Comparison of ENCODE assay signal across 18 cellular contexts in the genomic region with DNA sequence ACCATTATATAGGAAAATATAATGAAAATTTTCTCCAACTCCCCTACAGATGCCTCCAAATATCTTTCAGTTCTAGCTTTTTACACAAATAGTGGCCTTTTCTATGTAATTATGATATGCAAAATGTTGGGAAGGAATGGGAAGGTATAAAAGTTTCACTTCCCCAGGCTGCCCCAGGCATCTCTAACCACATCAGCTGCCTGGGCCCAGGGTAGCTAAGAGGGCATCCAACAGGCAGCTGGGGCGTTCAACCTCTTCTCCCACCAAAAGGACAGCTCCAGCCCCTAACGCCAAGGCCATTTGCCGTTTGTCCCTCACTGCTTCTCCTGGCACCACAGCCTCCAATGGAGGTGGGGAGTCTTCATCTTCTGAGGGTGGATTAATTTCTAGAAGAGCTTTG.
DNase-seq lines count a peak whose midpoint lies in the region; ATAC-seq, FAIRE-seq and TF ChIP-seq lines count a peak whose summit lies in the region.
"Had no signal": no experiment of that assay in that cellular context is flagged by ENCODE, and none has a peak within 500 bp of the region (broad histone marks: within the 10 kb centered on the region; RNA-seq: fewer than 3 reads in every experiment).

No MANE protein-coding gene starts in this region.

- no peak overlapping the region for H4K8ac ChIP-seq in mesendoderm (ENCODE audit: low read depth, low read length)

- DNase-seq in GM12891 (ENCODE audit: insufficient read length, low spot score) (no peak), NAMALWA (ENCODE audit: low spot score) (peak; percentile 28), OCI-LY7 (ENCODE audit: low spot score) (peak; percentile 17), mesendoderm (no peak), Right ventricle myocardium inferior (ENCODE audit: missing footprints) (no peak), NCI-H1417 treated with DMSO at 0.1 percent for 48 hours (lab: John Stamatoyannopoulos, UW) (no peak), T1000 (lab: John Stamatoyannopoulos, UW) (no peak)
- DNase-seq: CD4-positive, alpha-beta memory T cell; NCI-H1105; NCI-H1694; NCI-H2107; NCI-H510A; NCI-H748 treated with DMSO at 0.1 percent for 48 hours; OCI-M1; SHP77 treated with DMSO at 0.1 percent for 48 hours had no signal

- H4K5ac ChIP-seq in mesendoderm (ENCODE audit: low read length): no peak overlapping the region

- H3K56ac ChIP-seq in mesendoderm (ENCODE audit: low read length): peak overlapping the region; percentile 76

- peak overlapping the region; percentile 66 for H2AK5ac ChIP-seq in mesendoderm (ENCODE audit: low read length)

- peak overlapping the region; percentile 36 for H2BK5ac ChIP-seq in mesendoderm (ENCODE audit: low read length)

- H3K18ac ChIP-seq in mesendoderm (ENCODE audit: low read length): no peak overlapping the region

- no peaks in the 10 kb centered on the region for H3K79me1 ChIP-seq in mesendoderm (ENCODE audit: low read length)

- WGBS in mesendoderm (ENCODE audit: extremely low coverage, insufficient coverage, low lambda C conversion rate): no CpG with 5 or more reads among the region's 3 CpGs

- H3K4ac ChIP-seq in mesendoderm (ENCODE audit: low read depth, low read length): no peak overlapping the region

- H3K9me2 ChIP-seq in OCI-LY7 (ENCODE audit: insufficient read depth, low read length): no peaks in the 10 kb centered on the region

- CTCF ChIA-PET in OCI-LY7 (lab: Charles Lee; ENCODE audit: unreplicated experiment): no interaction called here

- no peaks in the 10 kb centered on the region for H3K9me3 ChIP-seq in OCI-LY7 (ENCODE audit: low read length)

- no peaks in the 10 kb centered on the region for H3K36me3 ChIP-seq in OCI-LY7 (ENCODE audit: insufficient read depth, low read length)
- H3K36me3 ChIP-seq in mesendoderm (ENCODE audit: control insufficient read depth, insufficient read depth, low read length): no peaks in the 10 kb centered on the region

- H4K20me1 ChIP-seq in OCI-LY7 (ENCODE audit: insufficient read depth, low read length): no peaks in the 10 kb centered on the region

- H3K4me1 ChIP-seq in OCI-LY7 (ENCODE audit: insufficient read depth, low read length, poor library complexity, severe bottlenecking) (peaks cover 4% of the 10 kb centered on the region), mesendoderm (ENCODE audit: control insufficient read depth, low read depth, low read length) (peaks cover 26% of the 10 kb centered on the region)

- ATAC-seq in Right ventricle myocardium inferior: no peak
- no peak for ATAC-seq in HG03457 (IDR thresholded peaks at IDR 0.05; ENCODE audit: unreplicated experiment)

- no peak for FAIRE-seq in GM12891 (lab: Jason Lieb, UNC)
- FAIRE-seq: A204.1 had no signal

- no peak for TF ChIP-seq POLR2A in GM12891 (IDR thresholded peaks at IDR 0.05; ENCODE audit: low read depth, low read length)

- no peak overlapping the region for H3K23ac ChIP-seq in mesendoderm (ENCODE audit: low read length)

- POLR2A ChIA-PET in OCI-LY7 (lab: Charles Lee): no interaction called here

- H2BK120ac ChIP-seq in mesendoderm (ENCODE audit: low read depth, low read length): no peak overlapping the region

- H2BK15ac ChIP-seq in mesendoderm (replicated peaks; ENCODE audit: low read depth): no peak overlapping the region

- BruUV-seq in OCI-LY7 (replicated peaks; lab: Mats Ljungman, UMichigan): no TSS peak

- H3K4me2 ChIP-seq in OCI-LY7 (ENCODE audit: low read length) (no peak overlapping the region), mesendoderm (ENCODE audit: low read length) (no peak overlapping the region)
- H3K4me2 ChIP-seq: KMS-11 had no signal

- H3K27ac ChIP-seq in OCI-LY7 (ENCODE audit: low read depth, low read length, poor library complexity, severe bottlenecking): no peak overlapping the region
- H3K27ac ChIP-seq in mesendoderm (ENCODE audit: low read depth, low read length): no peak overlapping the region
- H3K27ac ChIP-seq: KMS-11 had no signal

- no peak overlapping the region for H3K4me3 ChIP-seq in OCI-LY7 (ENCODE audit: low read depth, low read length, poor library complexity, severe bottlenecking)
- no peak overlapping the region for H3K4me3 ChIP-seq in mesendoderm (ENCODE audit: low read length)

- no peaks in the 10 kb centered on the region for H3K27me3 ChIP-seq in mesendoderm (ENCODE audit: insufficient read depth, low read length, poor library complexity)

- no peak overlapping the region for H2AFZ ChIP-seq in OCI-LY7 (ENCODE audit: low read length)

- no peak overlapping the region for H3K9ac ChIP-seq in mesendoderm (ENCODE audit: low read length)
- H3K9ac ChIP-seq: KMS-11 had no signal

- intact Hi-C loops in OCI-LY7 (cut with micrococcal nuclease; ENCODE audit: unreplicated experiment): loop anchor here (2.0 to 5.0 kb wide), 3 partner anchors 253 to 453 kb away; no protein-coding TSS in a partner anchor
- intact Hi-C loops in Right ventricle myocardium inferior (cut with DNase I): loop anchor here (2.0 kb wide), 1 partner anchor 283 kb away; no protein-coding TSS in a partner anchor

- H3K79me2 ChIP-seq in OCI-LY7 (ENCODE audit: insufficient read depth, low read depth, low read length) (no peaks in the 10 kb centered on the region), mesendoderm (ENCODE audit: control insufficient read depth, insufficient read depth, low read length) (no peaks in the 10 kb centered on the region)

- no peak for TF ChIP-seq CTCF in OCI-LY7 (conservative IDR thresholded peaks at IDR 0.05; ENCODE audit: low read length)

TF ChIP-seq in GM12891, 5 proteins besides CTCF, POLR2A, EP300 and RAD21:
- TF ChIP-seq SPI1 (IDR thresholded peaks at IDR 0.05; ENCODE audit: low read depth, low read length) (peak; percentile 39), POLR2AphosphoS5 (IDR thresholded peaks at IDR 0.05; ENCODE audit: low read depth, low read length) (no peak)

Comparison
In these comparisons a context has a peak if more than half of its experiments do, and no peak if none do; other contexts are left out.
1. DNase-seq: peak in NAMALWA (single experiment) and OCI-LY7 (single experiment); none in GM12891 (single experiment), mesendoderm (single experiment), Right ventricle myocardium inferior (single experiment), NCI-H1417 treated with DMSO at 0.1 percent for 48 hours (single experiment) and T1000 (single experiment).